In genomic region chr9:126376903-126377342, GRCh38 we compare ENCODE assay signal across 17 cellular contexts. TPM values are rescaled to one million over a fixed set of nuclear protein-coding genes. Genes with fewer than 3 reads are reported as not detected.
A peak's percentile ranks its signal among the peaks of the same experiment; 100 is the strongest.
DNase-seq lines count a peak whose midpoint lies in the region; ATAC-seq, FAIRE-seq and TF ChIP-seq lines count a peak whose summit lies in the region.
"Had no signal": no experiment of that assay in that cellular context is flagged by ENCODE, and none has a peak within 500 bp of the region (broad histone marks: within the 10 kb centered on the region; RNA-seq: fewer than 3 reads in every experiment).

No MANE protein-coding gene starts in this region.

- H3K36me3 Mint-ChIP-seq in astrocyte (ENCODE audit: low read depth, unreplicated experiment) = peaks cover 7% of the 10 kb centered on the region
- H3K36me3 Mint-ChIP-seq: stimulated activated naive B cell treated with anti-CD40 and anti-IgM and Interleukin-4, amounts not matched to agents 10 μg/mL and 1 μg/mL and 100 μg/mL, for 72 hours had no signal

- no peak overlapping the region for H2AFZ ChIP-seq in astrocyte (ENCODE audit: low read depth, low read length)

- ATAC-seq in omental fat pad (ENCODE audit: low FRiP score) (no peak), GM18511 (IDR thresholded peaks at IDR 0.05; ENCODE audit: unreplicated experiment) (no peak), GM19351 (IDR thresholded peaks at IDR 0.05; ENCODE audit: unreplicated experiment) (no peak)
- ATAC-seq: stimulated activated naive B cell treated with anti-CD40 and anti-IgM and Interleukin-4, amounts not matched to agents 10 μg/mL and 1 μg/mL and 100 μg/mL, for 72 hours had no signal

- peak overlapping the region; percentile 87 for H3K27ac Mint-ChIP-seq in astrocyte (ENCODE audit: unreplicated experiment)
- H3K27ac Mint-ChIP-seq: activated B cell treated with CpG ODN at 0.5 μM for 24 hours; stimulated activated naive B cell treated with anti-CD40 and anti-IgM and Interleukin-4, amounts not matched to agents 10 μg/mL and 1 μg/mL and 100 μg/mL, for 72 hours had no signal

- H3K9ac ChIP-seq in astrocyte (ENCODE audit: low read length) = no peak overlapping the region

- no peaks in the 10 kb centered on the region for H3K9me3 ChIP-seq in astrocyte (ENCODE audit: insufficient read depth, low read depth, low read length)
- H3K9me3 ChIP-seq: Peyer's patch had no signal

- H3K27me3 Mint-ChIP-seq in astrocyte (ENCODE audit: low read depth, unreplicated experiment) = no peaks in the 10 kb centered on the region

- H3K27me3 ChIP-seq in astrocyte (ENCODE audit: insufficient read depth, low read length) = no peaks in the 10 kb centered on the region
- H3K27me3 ChIP-seq: Peyer's patch had no signal

- H4K20me1 ChIP-seq in astrocyte (ENCODE audit: insufficient read depth, low read length) = no peaks in the 10 kb centered on the region

- FAIRE-seq in astrocyte (lab: Jason Lieb, UNC) = no peak

- H3K4me3 ChIP-seq in astrocyte (ENCODE audit: insufficient read depth, low read depth, low read length) = no peak overlapping the region
- H3K4me3 ChIP-seq: Peyer's patch had no signal

- H3K4me1 ChIP-seq in astrocyte (ENCODE audit: insufficient read depth, low read length) = peaks cover 50% of the 10 kb centered on the region

- H3K9me3 Mint-ChIP-seq in astrocyte (ENCODE audit: unreplicated experiment) = peaks cover 2% of the 10 kb centered on the region
- H3K9me3 Mint-ChIP-seq: activated B cell treated with CpG ODN at 0.5 μM for 24 hours; stimulated activated naive B cell treated with anti-CD40 and anti-IgM and Interleukin-4, amounts not matched to agents 10 μg/mL and 1 μg/mL and 100 μg/mL, for 72 hours had no signal

- DNase-seq in EH (ENCODE audit: low read depth) (peak; percentile 26), astrocyte (ENCODE audit: low read depth) (no peak), left kidney (ENCODE audit: low read depth, low spot score) (peak; percentile 71), putamen (ENCODE audit: low spot score) (peak; percentile 78), omental fat pad (ENCODE audit: low spot score) (no peak), SK-N-DZ (ENCODE audit: low spot score) (no peak)
- DNase-seq: activated B cell treated with CpG ODN at 0.5 μM for 24 hours; activated gamma-delta T cell treated with Interleukin-2 at 50 U/mL for 16 hours; AML-193; DMS 273 treated with DMSO at 0.1 percent for 48 hours; KG1; NCI-H1092 treated with DMSO at 0.1 percent for 48 hours; NCI-H774; Peyer's patch; stimulated activated naive B cell treated with anti-CD40 and anti-IgM and Interleukin-4, amounts not matched to agents 10 μg/mL and 1 μg/mL and 100 μg/mL, for 72 hours had no signal

- no peaks in the 10 kb centered on the region for H3K36me3 ChIP-seq in astrocyte (ENCODE audit: insufficient read depth, low read length)

- peaks cover 60% of the 10 kb centered on the region for H3K4me1 Mint-ChIP-seq in astrocyte (ENCODE audit: low read depth, unreplicated experiment)

- no peak overlapping the region for H3K4me2 ChIP-seq in astrocyte (ENCODE audit: low read length)

- no peak overlapping the region for H3K4me3 Mint-ChIP-seq in astrocyte (ENCODE audit: unreplicated experiment)
- H3K4me3 Mint-ChIP-seq: activated B cell treated with CpG ODN at 0.5 μM for 24 hours; stimulated activated naive B cell treated with anti-CD40 and anti-IgM and Interleukin-4, amounts not matched to agents 10 μg/mL and 1 μg/mL and 100 μg/mL, for 72 hours had no signal

- H3K79me2 ChIP-seq in astrocyte (ENCODE audit: insufficient read depth, low read length) = no peaks in the 10 kb centered on the region

- H3K27ac ChIP-seq in astrocyte (ENCODE audit: low read depth, low read length) = no peak overlapping the region

- no peak for TF ChIP-seq CTCF in astrocyte (IDR thresholded peaks at IDR 0.05; ENCODE audit: insufficient read depth, low read depth, low read length)
- no peak for TF ChIP-seq CTCF in omental fat pad (IDR thresholded peaks at IDR 0.05)

RNA-seq across cellular contexts. Expression of gene MVB12B, which starts 50.3 kb away (rescaled TPM):
- 12.8 and 13.2 TPM in 2 replicates for total RNA-seq in astrocyte
- total RNA-seq in omental fat pad = 10 to 100 TPM in 2 of 4 donors, 1 to 10 TPM in 2; 5.5 to 21.4 (median 11.6) TPM
- polyA plus RNA-seq in SK-N-DZ (2014; cell fraction: cytosol; rRNA removed) = 27.9 and 35.7 TPM in 2 replicates
- polyA plus RNA-seq in SK-N-DZ (2014; cell fraction: nucleus; rRNA removed) = 10.9 and 12.2 TPM in 2 replicates

Comparison
In these comparisons a context has a peak if more than half of its experiments do, and no peak if none do; other contexts are left out.
1. DNase-seq: peak in EH (single experiment), left kidney (single experiment) and putamen (single experiment); none in astrocyte (single experiment), omental fat pad (single experiment) and SK-N-DZ (single experiment).